12 cellular contexts compared by ENCODE assay signal in genomic region chr5:176844706-176845391, GRCh38. TPM values are rescaled to one million over a fixed set of nuclear protein-coding genes. Genes with fewer than 3 reads are reported as not detected.
A peak's percentile ranks its signal among the peaks of the same experiment; 100 is the strongest.
DNase-seq lines count a peak whose midpoint lies in the region; ATAC-seq, FAIRE-seq and TF ChIP-seq lines count a peak whose summit lies in the region.
"Had no signal": no experiment of that assay in that cellular context is flagged by ENCODE, and none has a peak within 500 bp of the region (broad histone marks: within the 10 kb centered on the region; RNA-seq: fewer than 3 reads in every experiment).

No MANE protein-coding gene starts in this region.

- peaks cover 22% of the 10 kb centered on the region for H3K4me1 Mint-ChIP-seq in neural progenitor cell

- H3K79me2 ChIP-seq in neural progenitor cell (ENCODE audit: low read depth) = no peaks in the 10 kb centered on the region

- peak overlapping the region; percentile 30 for H3K27ac Mint-ChIP-seq in neural progenitor cell

- H3K27me3 Mint-ChIP-seq in neural progenitor cell (ENCODE audit: insufficient read depth, low read depth) = peaks cover 21% of the 10 kb centered on the region

- H3K9ac ChIP-seq in neural progenitor cell = no peak overlapping the region

- H3K4me3 ChIP-seq in neural progenitor cell = no peak overlapping the region
- H3K4me3 ChIP-seq in small intestine (ENCODE audit: low read depth in 1 of 2, low read length in 2 of 2) = no peak overlapping the region
- H3K4me3 ChIP-seq: HAP-1, sigmoid colon had no signal

- H3K27me3 ChIP-seq in neural progenitor cell (no peaks in the 10 kb centered on the region), small intestine (ENCODE audit: control insufficient read depth in 2 of 2, insufficient read depth in 2 of 2, low read length in 2 of 2) (peaks cover 0 to 19% of the 10 kb centered on the region in 2 donors)

- no peaks in the 10 kb centered on the region for H3K9me3 Mint-ChIP-seq in neural progenitor cell

- H3K36me3 Mint-ChIP-seq in neural progenitor cell = no peaks in the 10 kb centered on the region

- no peak overlapping the region for H3K27ac ChIP-seq in neural progenitor cell
- no peak overlapping the region for H3K27ac ChIP-seq in small intestine (ENCODE audit: low read depth in 1 of 2, low read length in 1 of 2)
- H3K27ac ChIP-seq: sigmoid colon had no signal

- DNase-seq in NCI-H1417 (lab: John Stamatoyannopoulos, UW) = peak in 2 of 3 experiments; percentile 69 to 70
- DNase-seq in NCI-H1417 treated with DMSO at 0.1 percent for 48 hours (lab: John Stamatoyannopoulos, UW) = no peak
- DNase-seq in NCI-H2029 treated with DMSO at 0.1 percent for 48 hours (lab: John Stamatoyannopoulos, UW) = peak; percentile 33
- peak; percentile 42 for DNase-seq in SW480 (ENCODE audit: low spot score)
- no peak for DNase-seq in neural progenitor cell (ENCODE audit: low spot score)
- DNase-seq in central memory CD4-positive, alpha-beta T cell = no peak
- DNase-seq in small intestine = no peak
- DNase-seq: NCI-H146, sigmoid colon had no signal

- H4K20me1 ChIP-seq in neural progenitor cell (ENCODE audit: low read depth) = peaks cover 7% of the 10 kb centered on the region

- no peak for ATAC-seq in GM18861 (IDR thresholded peaks at IDR 0.05; ENCODE audit: unreplicated experiment)

- H3K4me2 ChIP-seq in neural progenitor cell = no peak overlapping the region

- no peaks in the 10 kb centered on the region for H3K9me3 ChIP-seq in neural progenitor cell (ENCODE audit: low read depth)
- no peaks in the 10 kb centered on the region for H3K9me3 ChIP-seq in small intestine (ENCODE audit: control insufficient read depth, low read depth)
- H3K9me3 ChIP-seq: HAP-1, sigmoid colon had no signal

- TF ChIP-seq CTCF in neural progenitor cell (IDR thresholded peaks at IDR 0.05) = no peak

- 47 to 59% (median 53%) methylated on average over 20 to 21 of the region's 21 CpGs for WGBS in small intestine, 3 donors

- no peak overlapping the region for H2AFZ ChIP-seq in neural progenitor cell (replicated peaks)

- H3K36me3 ChIP-seq in neural progenitor cell = no peaks in the 10 kb centered on the region
- no peaks in the 10 kb centered on the region for H3K36me3 ChIP-seq in small intestine (ENCODE audit: control insufficient read depth in 2 of 2, insufficient read depth in 2 of 2, low read length in 2 of 2)
- H3K36me3 ChIP-seq: HAP-1, sigmoid colon had no signal

- no peak for FAIRE-seq in small intestine (lab: Jason Lieb, UNC)
- FAIRE-seq: endometrium had no signal

- H3F3A ChIP-seq in neural progenitor cell (ENCODE audit: low read depth) = no peaks in the 10 kb centered on the region

- H3K4me1 ChIP-seq in neural progenitor cell = peaks cover 32% of the 10 kb centered on the region
- no peaks in the 10 kb centered on the region for H3K4me1 ChIP-seq in small intestine (ENCODE audit: control insufficient read depth in 2 of 2, insufficient read depth in 1 of 2, low read depth in 1 of 2, low read length in 1 of 2)
- H3K4me1 ChIP-seq: HAP-1, sigmoid colon had no signal

- peak overlapping the region; percentile 73 for H3K4me3 Mint-ChIP-seq in neural progenitor cell

RNA-seq across cellular contexts. Expression of gene UNC5A, which starts 34.5 kb away (rescaled TPM):
- 1.2 and 3.6 TPM in 2 replicates for total RNA-seq in neural progenitor cell (ENCODE audit: low replicate concordance)
- polyA plus RNA-seq in small intestine = under 1 TPM in 1 of 3 donors, not detected in 2; 0.63 TPM
- total RNA-seq: sigmoid colon had no signal

RNA-seq across cellular contexts. Expression of gene HK3, which starts 54.3 kb away (rescaled TPM):
- total RNA-seq in neural progenitor cell (ENCODE audit: low replicate concordance) = not detected in 2 replicates
- 1 to 10 TPM; 1.1 to 7.5 (median 1.9) TPM for polyA plus RNA-seq in small intestine

Comparison
In these comparisons a context has a peak if more than half of its experiments do, and no peak if none do; other contexts are left out.
1. DNase-seq: peak in NCI-H1417 (2 of 3), NCI-H2029 treated with DMSO at 0.1 percent for 48 hours (single experiment) and SW480 (single experiment); none in NCI-H1417 treated with DMSO at 0.1 percent for 48 hours (single experiment), neural progenitor cell (single experiment), central memory CD4-positive, alpha-beta T cell (single experiment) and small intestine (single experiment).